ENCODE assay signal across 22 cellular contexts in the genomic region with DNA sequence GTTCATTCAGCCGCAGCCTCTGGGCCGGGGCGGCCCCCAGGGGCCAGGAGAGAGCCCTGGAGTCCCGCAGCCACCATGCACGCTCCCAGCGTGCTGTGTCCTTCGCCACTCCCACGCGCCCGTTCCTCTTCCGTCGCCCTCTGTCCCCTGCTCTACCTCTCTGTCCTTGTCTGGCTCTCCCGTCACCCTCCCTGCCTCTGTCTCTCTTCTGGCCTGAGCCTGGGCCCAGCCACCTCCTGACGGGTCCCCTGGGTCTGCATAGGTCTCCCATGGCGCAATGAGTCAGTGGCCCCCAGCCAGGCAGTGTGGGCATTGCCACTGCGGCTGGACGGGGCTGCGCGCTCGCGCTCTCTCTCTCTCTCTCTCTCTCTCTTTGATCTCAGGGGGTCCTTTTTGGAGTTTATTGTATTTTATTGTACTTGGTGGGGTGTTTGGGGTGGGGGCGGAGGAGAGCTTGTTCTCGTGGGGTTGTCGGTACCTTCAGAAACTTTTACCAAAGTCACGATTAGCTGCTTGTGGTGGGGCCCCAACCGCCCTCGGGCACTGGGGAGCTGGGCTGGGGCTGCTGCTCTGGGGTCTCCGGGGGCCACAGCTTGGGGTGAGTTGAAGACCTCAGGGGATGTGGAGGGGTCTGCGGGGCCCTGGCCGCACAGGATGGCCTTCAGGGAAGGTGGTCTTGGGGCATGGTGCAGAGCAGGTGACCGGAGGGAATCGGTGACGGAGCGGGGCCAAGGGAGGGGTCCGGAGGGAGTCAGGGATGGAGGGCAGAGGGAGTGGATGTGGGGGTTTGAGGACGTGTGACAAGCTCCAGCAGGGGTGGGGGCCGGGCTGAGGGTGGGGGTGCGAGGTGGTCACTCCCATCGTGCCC. TPM values are rescaled to one million over a fixed set of nuclear protein-coding genes. Genes with fewer than 3 reads are reported as not detected.
DNase-seq lines count a peak whose midpoint lies in the region; TF ChIP-seq lines count a peak whose summit lies in the region.
"Had no signal": no experiment of that assay in that cellular context is flagged by ENCODE, and none has a peak within 500 bp of the region (broad histone marks: within the 10 kb centered on the region; RNA-seq: fewer than 3 reads in every experiment).

No MANE protein-coding gene starts in this region.

- BruUV-seq in OCI-LY7 (replicated peaks; lab: Mats Ljungman, UMichigan): no TSS peak

- H3K36me3 Mint-ChIP-seq in chondrocyte (ENCODE audit: low read depth): peaks cover 14% of the 10 kb centered on the region
- H3K36me3 Mint-ChIP-seq in neural progenitor cell: peaks cover 12% of the 10 kb centered on the region

- H2AK5ac ChIP-seq in neuronal stem cell (ENCODE audit: low read depth, low read length): no peak overlapping the region

- H2BK15ac ChIP-seq in neuronal stem cell (ENCODE audit: low read length): no peak overlapping the region

- H2BK5ac ChIP-seq in neuronal stem cell (ENCODE audit: low read length): no peak overlapping the region

- no peak overlapping the region for H2BK12ac ChIP-seq in neuronal stem cell (ENCODE audit: low read length)

- no peak overlapping the region for H2BK120ac ChIP-seq in neuronal stem cell (ENCODE audit: low read depth, low read length)

- peak overlapping the region; percentile 65 for H3K23ac ChIP-seq in neuronal stem cell (ENCODE audit: low read depth, low read length, poor library complexity)

- intact Hi-C loops in OCI-LY7 (cut with micrococcal nuclease; ENCODE audit: unreplicated experiment): no loop called here

- H4K20me1 ChIP-seq in OCI-LY7 (ENCODE audit: insufficient read depth, low read length) (no peaks in the 10 kb centered on the region), neural progenitor cell (ENCODE audit: low read depth) (peaks cover 34% of the 10 kb centered on the region)

- no CpG with 5 or more reads among the region's 39 CpGs for WGBS in neuronal stem cell (ENCODE audit: extremely low coverage in 2 of 2, insufficient read length in 2 of 2, insufficient replicate concordance in 1 of 2), 2 donors

- H3K79me1 ChIP-seq in neuronal stem cell (ENCODE audit: low read depth, low read length): peaks cover 8% of the 10 kb centered on the region

- CTCF ChIA-PET in HEK293 (lab: Yijun Ruan, JAX) (interaction anchor here (0.9 kb wide), 1 partner anchor 61 kb away, joined by 4 read pairs; no protein-coding TSS in a partner anchor), OCI-LY7 (lab: Charles Lee; ENCODE audit: unreplicated experiment) (no interaction called here)

- H3K14ac ChIP-seq in neuronal stem cell (ENCODE audit: low read length): no peak overlapping the region

- no peak overlapping the region for H4K8ac ChIP-seq in neuronal stem cell (ENCODE audit: low read depth, low read length)

- H3K9ac ChIP-seq in neuronal stem cell (ENCODE audit: low read depth, low read length, poor library complexity): no peak overlapping the region
- H3K9ac ChIP-seq in neural progenitor cell: no peak overlapping the region
- H3K9ac ChIP-seq: GM23248 had no signal

- H3K4me3 Mint-ChIP-seq in chondrocyte (ENCODE audit: unreplicated experiment) (no peak overlapping the region), neural progenitor cell (no peak overlapping the region)
- H3K4me3 Mint-ChIP-seq: CD14-positive monocyte had no signal

- H3K27me3 Mint-ChIP-seq in chondrocyte (ENCODE audit: low read depth): no peaks in the 10 kb centered on the region
- peaks cover 26% of the 10 kb centered on the region for H3K27me3 Mint-ChIP-seq in neural progenitor cell (ENCODE audit: insufficient read depth, low read depth)

- no peaks in the 10 kb centered on the region; the same call in 1 of the 2 replicates for H3K4me1 ChIP-seq in HEK293 (ENCODE audit: control insufficient read depth, insufficient read depth, low read length)
- H3K4me1 ChIP-seq in neuronal stem cell (ENCODE audit: control insufficient read depth in 2 of 2, insufficient read depth in 1 of 2, low read depth in 1 of 2, low read length in 2 of 2): peaks cover 4 to 10% of the 10 kb centered on the region in 2 donors
- H3K4me1 ChIP-seq in OCI-LY7 (ENCODE audit: insufficient read depth, low read length, poor library complexity, severe bottlenecking): no peaks in the 10 kb centered on the region
- peaks cover 7% of the 10 kb centered on the region for H3K4me1 ChIP-seq in neural progenitor cell

- peaks cover 13% of the 10 kb centered on the region for H3K4me1 Mint-ChIP-seq in chondrocyte (ENCODE audit: low read depth)
- peaks cover 7% of the 10 kb centered on the region for H3K4me1 Mint-ChIP-seq in neural progenitor cell

- no peak overlapping the region for H3K18ac ChIP-seq in neuronal stem cell (ENCODE audit: low read length)

- H3K27me3 ChIP-seq in neuronal stem cell (ENCODE audit: control insufficient read depth in 3 of 3, insufficient read depth in 3 of 3, low read depth in 1 of 3, low read length in 3 of 3) (peaks cover 22 to 32% (median 22%) of the 10 kb centered on the region in 3 experiments), neural progenitor cell (peaks cover 45% of the 10 kb centered on the region)

- TF ChIP-seq CTCF in 22Rv1 (IDR thresholded peaks at IDR 0.05) (no peak), HEK293 (tag by site-specific recombination; IDR thresholded peaks at IDR 0.05) (no peak), chondrocyte (IDR thresholded peaks at IDR 0.05) (no peak), OCI-LY7 (conservative IDR thresholded peaks at IDR 0.05; ENCODE audit: low read length) (no peak), neural progenitor cell (IDR thresholded peaks at IDR 0.05) (no peak)

- no peaks in the 10 kb centered on the region for H3K9me3 ChIP-seq in HEK293 (ENCODE audit: control insufficient read depth, insufficient read depth, low read depth, low read length)
- H3K9me3 ChIP-seq in neuronal stem cell (replicated peaks in 1 of 2; ENCODE audit: control insufficient read depth in 2 of 2, insufficient read depth in 1 of 2, low read depth in 1 of 2, low read length in 2 of 2): no peaks in the 10 kb centered on the region
- no peaks in the 10 kb centered on the region for H3K9me3 ChIP-seq in OCI-LY7 (ENCODE audit: low read length)
- H3K9me3 ChIP-seq in neural progenitor cell (ENCODE audit: low read depth): no peaks in the 10 kb centered on the region
- H3K9me3 ChIP-seq: MG63 had no signal

- H3K36me3 ChIP-seq in HEK293 (ENCODE audit: control insufficient read depth in 2 of 2, insufficient read depth in 1 of 2, low read length in 2 of 2): peaks cover 0 to 32% of the 10 kb centered on the region in 2 experiments; a peak in 2 of 3 replicates
- peaks cover 22 to 35% of the 10 kb centered on the region in 2 donors for H3K36me3 ChIP-seq in neuronal stem cell (replicated peaks in 1 of 2; ENCODE audit: control insufficient read depth in 2 of 2, insufficient read depth in 2 of 2, low read length in 2 of 2)
- peaks cover 33% of the 10 kb centered on the region for H3K36me3 ChIP-seq in OCI-LY7 (ENCODE audit: insufficient read depth, low read length)
- no peaks in the 10 kb centered on the region for H3K36me3 ChIP-seq in neural progenitor cell

- peak overlapping the region; percentile 97; the same call in 1 of the 2 replicates for H3K27ac ChIP-seq in 22Rv1
- no peak overlapping the region for H3K27ac ChIP-seq in HEK293 (ENCODE audit: extremely low read depth, low read depth, low read length)
- H3K27ac ChIP-seq in neuronal stem cell (replicated peaks; ENCODE audit: low read length): no peak overlapping the region
- no peak overlapping the region for H3K27ac ChIP-seq in OCI-LY7 (ENCODE audit: low read depth, low read length, poor library complexity, severe bottlenecking)
- no peak overlapping the region for H3K27ac ChIP-seq in neural progenitor cell
- H3K27ac ChIP-seq: GM23248, HL-60 had no signal

- H3K27ac Mint-ChIP-seq in chondrocyte (ENCODE audit: unreplicated experiment): no peak overlapping the region
- H3K27ac Mint-ChIP-seq in neural progenitor cell: no peak overlapping the region

- no peak overlapping the region for H3K4ac ChIP-seq in neuronal stem cell (ENCODE audit: low read length)

- H2AFZ ChIP-seq in neuronal stem cell (ENCODE audit: low read length): no peak overlapping the region
- no peak overlapping the region for H2AFZ ChIP-seq in OCI-LY7 (ENCODE audit: low read length)
- H2AFZ ChIP-seq in neural progenitor cell (replicated peaks): no peak overlapping the region
- H2AFZ ChIP-seq: GM23248 had no signal

- no peak overlapping the region for H4K91ac ChIP-seq in neuronal stem cell (ENCODE audit: low read depth, low read length, poor library complexity)

- H3K4me3 ChIP-seq in HEK293 (ENCODE audit: low read depth, low read length): no peak overlapping the region
- no peak overlapping the region for H3K4me3 ChIP-seq in neuronal stem cell (ENCODE audit: low read length in 2 of 2)
- H3K4me3 ChIP-seq in OCI-LY7 (ENCODE audit: low read depth, low read length, poor library complexity, severe bottlenecking): no peak overlapping the region
- H3K4me3 ChIP-seq in neural progenitor cell: no peak overlapping the region
- H3K4me3 ChIP-seq: GM23248, MG63 had no signal

- H3K9me3 Mint-ChIP-seq in chondrocyte (ENCODE audit: low read depth) (no peaks in the 10 kb centered on the region), neural progenitor cell (no peaks in the 10 kb centered on the region)

- no peak overlapping the region for H3K4me2 ChIP-seq in neuronal stem cell (ENCODE audit: insufficient read depth, low read length, poor library complexity, severe bottlenecking)
- H3K4me2 ChIP-seq in OCI-LY7 (ENCODE audit: low read length): no peak overlapping the region
- no peak overlapping the region for H3K4me2 ChIP-seq in neural progenitor cell

- DNase-seq in chondrocyte (ENCODE audit: low spot score) (peak; percentile 91), neuronal stem cell (ENCODE audit: low spot score) (no peak), OCI-LY7 (ENCODE audit: low spot score) (no peak), neural progenitor cell (ENCODE audit: low spot score) (no peak), kidney glomerular epithelial cell (lab: John Stamatoyannopoulos, UW) (no peak)
- DNase-seq in activated CD4-positive, alpha-beta T cell treated with anti-CD3 and anti-CD28 coated beads, Interleukin-2, amount 50 U/mL, for 1 hour: no peak
- DNase-seq: DMS 273 treated with DMSO at 0.1 percent for 48 hours, DND-41, GM23248, HCEC 1CT, IMR-90, Karpas-422, MG63, NCI-H1092, NCI-H1436 treated with DMSO at 0.1 percent for 48 hours, NCI-H2081, SHP77 treated with DMSO at 0.1 percent for 48 hours had no signal

- peaks cover 20% of the 10 kb centered on the region for H3F3A ChIP-seq in neural progenitor cell (ENCODE audit: low read depth)

- POLR2A ChIA-PET in HEK293 (lab: Yijun Ruan, JAX) (interaction anchor here (1.1 to 2.3 kb wide), 3 partner anchors 8 to 15 kb away, joined by 3 to 15 read pairs (median 8); a partner anchor contains a TSS), OCI-LY7 (lab: Charles Lee) (no interaction called here)

- no peaks in the 10 kb centered on the region for H3K9me2 ChIP-seq in OCI-LY7 (ENCODE audit: insufficient read depth, low read length)

- no peaks in the 10 kb centered on the region for H3K79me2 ChIP-seq in OCI-LY7 (ENCODE audit: insufficient read depth, low read depth, low read length)
- H3K79me2 ChIP-seq in neural progenitor cell (ENCODE audit: low read depth): peaks cover 1% of the 10 kb centered on the region

RNA-seq across cellular contexts. Expression of a gene that starts 1.7 kb away (rescaled TPM):
- 8.1 to 11.6 TPM (median 11.2 TPM) in 3 replicates for total RNA-seq in chondrocyte
- 1.3 TPM for polyA plus RNA-seq in neuronal stem cell (2013, experiment 1 of 2)
- polyA plus RNA-seq in neuronal stem cell (2013, experiment 2 of 2): 1.9 TPM
- 0.13 TPM in 1 of 2 replicates, not detected in the other for total RNA-seq in OCI-LY7 (2014; rRNA removed; shearing (Covaris generic))
- total RNA-seq in OCI-LY7 (2022): 0.61 and 0.74 TPM in 2 replicates
- total RNA-seq in neural progenitor cell (ENCODE audit: low replicate concordance): 0.99 and 1.8 TPM in 2 replicates
- total RNA-seq: G401, IMR-90 had no signal
- polyA plus RNA-seq: CD14-positive monocyte had no signal

RNA-seq across cellular contexts. Expression of a gene that starts 7.2 kb away (rescaled TPM):
- 17.1 to 27.9 TPM (median 26.4 TPM) in 3 replicates for total RNA-seq in chondrocyte
- polyA plus RNA-seq in neuronal stem cell (2013, experiment 1 of 2): 35.6 TPM
- polyA plus RNA-seq in neuronal stem cell (2013, experiment 2 of 2): 32.9 TPM
- 4.9 and 21.6 TPM in 2 replicates for total RNA-seq in OCI-LY7 (2014; rRNA removed; shearing (Covaris generic))
- total RNA-seq in OCI-LY7 (2022): 6.2 and 8.2 TPM in 2 replicates
- total RNA-seq in neural progenitor cell (ENCODE audit: low replicate concordance): 5.7 and 20.7 TPM in 2 replicates

RNA-seq across cellular contexts. Expression of a gene that starts 9.3 kb away (rescaled TPM):
- total RNA-seq in chondrocyte (24.4 to 27.5 TPM (median 25.7 TPM) in 3 replicates), OCI-LY7 (2022) (44.5 and 48.1 TPM in 2 replicates), neural progenitor cell (ENCODE audit: low replicate concordance) (14.4 and 20.7 TPM in 2 replicates)
- 32.5 TPM for polyA plus RNA-seq in neuronal stem cell (2013, experiment 1 of 2)
- polyA plus RNA-seq in neuronal stem cell (2013, experiment 2 of 2): 32.3 TPM
- total RNA-seq in OCI-LY7 (2014; rRNA removed; shearing (Covaris generic)): 19.4 and 23.2 TPM in 2 replicates

RNA-seq across cellular contexts. Expression of a gene that starts 13.0 kb away (rescaled TPM):
- 21.8 to 41.5 TPM (median 36.0 TPM) in 3 replicates for total RNA-seq in chondrocyte
- polyA plus RNA-seq in neuronal stem cell (2013, experiment 1 of 2): 136 TPM
- 129 TPM for polyA plus RNA-seq in neuronal stem cell (2013, experiment 2 of 2)
- 0.13 TPM in 1 of 2 replicates, not detected in the other for total RNA-seq in OCI-LY7 (2014; rRNA removed; shearing (Covaris generic))
- 0.98 and 1.0 TPM in 2 replicates for total RNA-seq in OCI-LY7 (2022)
- total RNA-seq in neural progenitor cell (ENCODE audit: low replicate concordance): 3.7 and 34.3 TPM in 2 replicates
- polyA plus RNA-seq: CD14-positive monocyte had no signal

RNA-seq across cellular contexts. Expression of a gene that starts 24.6 kb away (rescaled TPM):
- total RNA-seq in chondrocyte (1.9 to 6.9 TPM (median 4.8 TPM) in 3 replicates), OCI-LY7 (2022) (not detected in 2 replicates), neural progenitor cell (ENCODE audit: low replicate concordance) (0.65 and 1.2 TPM in 2 replicates)
- 0.17 TPM for polyA plus RNA-seq in neuronal stem cell (2013, experiment 1 of 2)
- polyA plus RNA-seq in neuronal stem cell (2013, experiment 2 of 2): 0.24 TPM
- 0.08 TPM in 1 of 2 replicates, not detected in the other for total RNA-seq in OCI-LY7 (2014; rRNA removed; shearing (Covaris generic))
- total RNA-seq: G401 had no signal
- polyA plus RNA-seq: CD14-positive monocyte had no signal
